In the genomic region with DNA sequence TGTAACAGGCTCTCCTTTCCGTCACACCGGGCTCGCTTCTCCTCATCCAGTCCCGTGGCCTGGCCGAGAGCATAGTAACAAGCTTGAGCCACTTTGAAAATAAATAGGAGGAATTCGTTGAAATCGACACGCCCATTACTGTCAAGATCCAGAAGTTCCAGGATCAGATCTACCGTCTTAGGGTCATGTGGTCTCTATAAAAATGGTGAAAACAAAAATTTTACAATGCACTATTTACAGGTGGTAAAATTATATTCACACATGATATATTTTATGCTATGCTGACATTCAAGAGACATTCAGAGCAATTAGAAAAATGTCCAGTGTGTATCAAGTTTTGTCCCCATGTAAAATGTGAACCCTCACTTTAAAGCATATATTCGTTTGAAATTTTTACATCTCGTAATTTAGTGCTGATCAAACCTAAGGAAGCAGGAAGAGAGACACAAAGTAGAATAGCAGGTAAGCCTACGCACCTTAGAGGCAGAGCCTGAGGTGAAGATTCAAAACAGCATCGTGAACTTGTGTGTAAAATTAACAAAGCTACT, we compare ENCODE assay signal across 1 cellular context.
TF ChIP-seq lines count a peak whose summit lies in the region.

No MANE protein-coding gene starts in this region.

TF ChIP-seq in endothelial cell of umbilical vein, 7 proteins besides CTCF, POLR2A, EP300 and RAD21:
- peak; percentile 20 for TF ChIP-seq EZH2 (IDR thresholded peaks at IDR 0.05; ENCODE audit: borderline replicate concordance, low read depth, low read length, severe bottlenecking)
- no peak for TF ChIP-seq JUN (IDR thresholded peaks at IDR 0.05; ENCODE audit: borderline replicate concordance, insufficient read depth, insufficient read length, low read depth)
